Comparison of ENCODE assay signal across 21 cellular contexts in the genomic region with DNA sequence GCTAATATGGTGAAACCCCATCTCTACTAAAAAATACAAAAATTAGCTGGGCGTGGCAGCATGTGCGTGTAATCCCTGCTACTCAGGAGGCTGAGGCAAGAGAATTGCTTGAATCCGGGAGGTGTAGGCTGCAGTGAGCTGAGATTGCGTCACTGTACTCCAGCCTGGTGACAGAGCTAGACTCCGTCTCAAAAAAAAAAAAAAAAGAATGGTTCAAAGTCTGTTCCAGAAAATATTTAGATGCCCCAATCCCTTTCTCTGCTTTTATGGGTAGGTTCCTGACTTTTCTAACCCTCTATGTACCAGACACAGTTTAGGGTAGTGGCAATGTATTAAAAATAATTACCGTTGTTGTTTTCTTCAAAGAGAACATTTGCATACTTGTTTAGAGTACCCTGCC.
"Had no signal": no experiment of that assay in that cellular context is flagged by ENCODE, and none has a peak within 500 bp of the region (broad histone marks: within the 10 kb centered on the region; RNA-seq: fewer than 3 reads in every experiment).

No MANE protein-coding gene starts in this region.

- H3K4me3 Mint-ChIP-seq: naive thymus-derived CD8-positive, alpha-beta T cell; stimulated activated memory B cell treated with anti-CD40 and anti-IgM and Interleukin-4, amounts not matched to agents 10 μg/mL and 1 μg/mL and 100 μg/mL, for 72 hours; stimulated activated naive CD8-positive, alpha-beta T cell treated with anti-CD3 and anti-CD28 coated beads, Interleukin-15, Interleukin-2, amounts not matched to agents 100 ng/mL and 50 ng/mL, for 24 hours had no signal

- DNase-seq: cortex of kidney; dorsolateral prefrontal cortex; effector CD8-positive, alpha-beta T cell; gastrocnemius medialis; glutamatergic neuron; kidney; left cardiac atrium; mucosa of descending colon; naive thymus-derived CD8-positive, alpha-beta T cell; psoas muscle; stimulated activated CD4-positive, alpha-beta T cell treated with anti-CD3 and anti-CD28 coated beads, Interleukin-2, amount 100 ng/mL, for 48 hours; stimulated activated CD8-positive, alpha-beta memory T cell treated with anti-CD3 and anti-CD28 coated beads, Interleukin-4, amount 100 ng/mL, for 48 hours; tibial artery; upper lobe of left lung; uterus had no signal

- H3K36me3 Mint-ChIP-seq: stimulated activated memory B cell treated with anti-CD40 and anti-IgM and Interleukin-4, amounts not matched to agents 10 μg/mL and 1 μg/mL and 100 μg/mL, for 72 hours had no signal

- H3K9me3 ChIP-seq: neutrophil, uterus had no signal

- H3K27ac Mint-ChIP-seq: stimulated activated memory B cell treated with anti-CD40 and anti-IgM and Interleukin-4, amounts not matched to agents 10 μg/mL and 1 μg/mL and 100 μg/mL, for 72 hours; stimulated activated naive CD8-positive, alpha-beta T cell treated with anti-CD3 and anti-CD28 coated beads, Interleukin-15, Interleukin-2, amounts not matched to agents 100 ng/mL and 50 ng/mL, for 24 hours had no signal

- H3K27me3 ChIP-seq: dorsolateral prefrontal cortex, gastrocnemius medialis, tibial artery, upper lobe of left lung, uterus had no signal

- H3K27ac ChIP-seq: gastrocnemius medialis, neutrophil, psoas muscle, skin epidermis, tibial artery, upper lobe of left lung, uterus had no signal

- H3K4me3 ChIP-seq: dorsolateral prefrontal cortex, gastrocnemius medialis, mucosa of descending colon, psoas muscle, skin epidermis, tibial artery, upper lobe of left lung, uterus had no signal

- ATAC-seq: esophagus mucosa; gastrocnemius medialis; left cardiac atrium; mucosa of descending colon; naive thymus-derived CD8-positive, alpha-beta T cell; psoas muscle; sciatic nerve; stimulated activated memory B cell treated with anti-CD40 and anti-IgM and Interleukin-4, amounts not matched to agents 10 μg/mL and 1 μg/mL and 100 μg/mL, for 72 hours had no signal

- H3K4me1 Mint-ChIP-seq: naive thymus-derived CD8-positive, alpha-beta T cell; stimulated activated memory B cell treated with anti-CD40 and anti-IgM and Interleukin-4, amounts not matched to agents 10 μg/mL and 1 μg/mL and 100 μg/mL, for 72 hours had no signal

- H3K4me1 ChIP-seq: psoas muscle, tibial artery, upper lobe of left lung, uterus had no signal

- H3K36me3 ChIP-seq: gastrocnemius medialis, neutrophil, tibial artery, upper lobe of left lung, uterus had no signal
